In genomic region chr9:127979015-127979332, GRCh38 we compare ENCODE assay signal across 8 cellular contexts. TPM values are rescaled to one million over a fixed set of nuclear protein-coding genes. Genes with fewer than 3 reads are reported as not detected.
DNase-seq lines count a peak whose midpoint lies in the region; ATAC-seq and TF ChIP-seq lines count a peak whose summit lies in the region.

No MANE protein-coding gene starts in this region.

- H4K20me1 ChIP-seq in smooth muscle cell (ENCODE audit: low read depth) = peaks cover 63% of the 10 kb centered on the region

- CTCF ChIA-PET in HEK293 (lab: Yijun Ruan, JAX) = interaction anchor here (0.6 to 10.0 kb wide), 8 partner anchors 9 to 146 kb away, joined by 3 to 94 read pairs (median 7); no protein-coding TSS in a partner anchor

- WGBS in iPS DF 6.9 (ENCODE audit: insufficient coverage, insufficient read length) = no CpG with 5 or more reads among the region's 5 CpGs
- 27% methylated on average over 5 of the region's 5 CpGs for WGBS in smooth muscle cell (ENCODE audit: low lambda C conversion rate)

- peaks cover 0 to 3% of the 10 kb centered on the region in 2 experiments; a peak in 1 of 3 replicates for H3K36me3 ChIP-seq in HEK293 (ENCODE audit: control insufficient read depth in 2 of 2, insufficient read depth in 1 of 2, low read length in 2 of 2)
- no peaks in the 10 kb centered on the region for H3K36me3 ChIP-seq in iPS DF 6.9 (ENCODE audit: control insufficient read depth, insufficient read depth, low read length)
- H3K36me3 ChIP-seq in smooth muscle cell (ENCODE audit: low read depth) = no peaks in the 10 kb centered on the region

- peak overlapping the region; percentile 18 for H3K9ac ChIP-seq in smooth muscle cell (ENCODE audit: low read depth)

- no peak for DNase-seq in activated T-cell treated with anti-CD3 and anti-CD28 coated beads, Interleukin-2, amount 50 U/mL, for 4 hours
- no peak for DNase-seq in iPS DF 6.9 (ENCODE audit: low read depth, low spot score)
- DNase-seq in smooth muscle cell (lab: John Stamatoyannopoulos, UW; ENCODE audit: unreplicated experiment) = no peak
- no peak for DNase-seq in kidney glomerular epithelial cell (lab: John Stamatoyannopoulos, UW)
- DNase-seq in activated CD4-positive, alpha-beta T cell treated with anti-CD3 and anti-CD28 coated beads, Interleukin-2, amount 50 U/mL, for 4 hours = no peak
- no peak for DNase-seq in DMS114 treated with DMSO at 0.1 percent for 48 hours (lab: John Stamatoyannopoulos, UW; ENCODE audit: unreplicated experiment)

- ATAC-seq in activated T-cell treated with anti-CD3 and anti-CD28 coated beads, Interleukin-2, amount 50 U/mL, for 4 hours = no peak
- no peak for ATAC-seq in HG03565 (IDR thresholded peaks at IDR 0.05; ENCODE audit: unreplicated experiment)

- H3F3A ChIP-seq in smooth muscle cell (ENCODE audit: low read depth) = peaks cover 10% of the 10 kb centered on the region

- H3K4me3 ChIP-seq in HEK293 (ENCODE audit: low read depth, low read length) (peak overlapping the region; percentile 66), iPS DF 6.9 (ENCODE audit: low read length) (peak overlapping the region; percentile 92; the same call in 1 of the 2 replicates), smooth muscle cell (peak overlapping the region; percentile 95)

- H3K27me3 Mint-ChIP-seq in activated T-cell treated with anti-CD3 and anti-CD28 coated beads, Interleukin-2, amount 50 U/mL, for 4 hours (ENCODE audit: low read depth) = no peaks in the 10 kb centered on the region

- peaks cover 63% of the 10 kb centered on the region for H3K79me2 ChIP-seq in smooth muscle cell (ENCODE audit: low read depth)

- H2AFZ ChIP-seq in smooth muscle cell (ENCODE audit: low read depth) = no peak overlapping the region

- POLR2A ChIA-PET in HEK293 (lab: Yijun Ruan, JAX) = interaction anchor here (0.7 to 2.8 kb wide), 5 partner anchors 8 to 36 kb away, joined by 3 to 19 read pairs (median 7); no protein-coding TSS in a partner anchor

- peaks cover 4% of the 10 kb centered on the region for H3K36me3 Mint-ChIP-seq in activated T-cell treated with anti-CD3 and anti-CD28 coated beads, Interleukin-2, amount 50 U/mL, for 4 hours (ENCODE audit: insufficient read depth)

- peaks cover 6% of the 10 kb centered on the region; the same call in 1 of the 2 replicates for H3K4me1 ChIP-seq in HEK293 (ENCODE audit: control insufficient read depth, insufficient read depth, low read length)
- H3K4me1 ChIP-seq in iPS DF 6.9 (ENCODE audit: control insufficient read depth, insufficient read depth, low read length) = peaks cover 12% of the 10 kb centered on the region
- peaks cover 39% of the 10 kb centered on the region for H3K4me1 ChIP-seq in smooth muscle cell (ENCODE audit: low read depth)

- H3K9me3 ChIP-seq in HEK293 (ENCODE audit: control insufficient read depth, insufficient read depth, low read depth, low read length) (no peaks in the 10 kb centered on the region), iPS DF 6.9 (ENCODE audit: control insufficient read depth, insufficient read depth, low read length) (no peaks in the 10 kb centered on the region), smooth muscle cell (replicated peaks; ENCODE audit: low read depth) (no peaks in the 10 kb centered on the region)

- H3K27ac ChIP-seq in HEK293 (ENCODE audit: extremely low read depth, low read depth, low read length) (peak overlapping the region; percentile 81; the same call in 1 of the 2 replicates), iPS DF 6.9 (ENCODE audit: low read length) (no peak overlapping the region), smooth muscle cell (ENCODE audit: low read depth) (peak overlapping the region; percentile 36)

- no peaks in the 10 kb centered on the region for H3K9me3 Mint-ChIP-seq in activated T-cell treated with anti-CD3 and anti-CD28 coated beads, Interleukin-2, amount 50 U/mL, for 4 hours

- H3K27me3 ChIP-seq in iPS DF 6.9 (ENCODE audit: control insufficient read depth, insufficient read depth, low read length) (no peaks in the 10 kb centered on the region), smooth muscle cell (ENCODE audit: low read depth) (no peaks in the 10 kb centered on the region)

- no peak for TF ChIP-seq CTCF in HEK293 (tag by site-specific recombination; IDR thresholded peaks at IDR 0.05)
- TF ChIP-seq CTCF in smooth muscle cell (IDR thresholded peaks at IDR 0.05; ENCODE audit: borderline replicate concordance, insufficient read depth, poor library complexity, severe bottlenecking) = no peak

- H3K4me2 ChIP-seq in smooth muscle cell = peak overlapping the region; percentile 95

- H3K4me1 Mint-ChIP-seq in activated T-cell treated with anti-CD3 and anti-CD28 coated beads, Interleukin-2, amount 50 U/mL, for 4 hours (ENCODE audit: low read depth) = peaks cover 67% of the 10 kb centered on the region

- H3K4me3 Mint-ChIP-seq in activated T-cell treated with anti-CD3 and anti-CD28 coated beads, Interleukin-2, amount 50 U/mL, for 4 hours = peak overlapping the region; percentile 93

TF ChIP-seq in HEK293, 187 proteins besides CTCF, POLR2A, EP300 and RAD21:
- TF ChIP-seq ZNF394 (tag by site-specific recombination; IDR thresholded peaks at IDR 0.05; ENCODE audit: borderline replicate concordance) (peak; percentile 66; the same call in 1 of the 2 replicates), ZNF121 (tag by site-specific recombination; IDR thresholded peaks at IDR 0.05) (0 out of 2 replicates have a peak, but pooled peaks have one; percentile 11), SCRT2 (tag by site-specific recombination; IDR thresholded peaks at IDR 0.05) (peak; percentile 36), TRIM28 (IDR thresholded peaks at IDR 0.05; ENCODE audit: borderline replicate concordance, low read length) (no peak), ZNF585B (tag by site-specific recombination; IDR thresholded peaks at IDR 0.05) (no peak)
TF ChIP-seq in HEK293: peak in this region for 3.

RNA-seq across cellular contexts. Expression of gene EEIG1, which starts 1.8 kb away (rescaled TPM):
- total RNA-seq in activated T-cell treated with anti-CD3 and anti-CD28 coated beads, Interleukin-2, amount 50 U/mL, for 4 hours = 10 to 100 TPM; 75.5 to 87.3 (median 86.0) TPM
- 9.2 and 21.2 TPM in 2 replicates for total RNA-seq in smooth muscle cell
- polyA plus RNA-seq in smooth muscle cell = 18.1 and 19.4 TPM in 2 replicates

RNA-seq across cellular contexts. Expression of gene DPM2, which starts 41.3 kb away (rescaled TPM):
- total RNA-seq in activated T-cell treated with anti-CD3 and anti-CD28 coated beads, Interleukin-2, amount 50 U/mL, for 4 hours = 10 to 100 TPM; 89.6 to 91.5 (median 89.9) TPM
- total RNA-seq in smooth muscle cell = 23.6 and 26.0 TPM in 2 replicates
- polyA plus RNA-seq in smooth muscle cell = 68.5 and 72.8 TPM in 2 replicates

RNA-seq across cellular contexts. Expression of gene PIP5KL1, which starts 48.4 kb away (rescaled TPM):
- 1 to 10 TPM; 2.3 to 3.5 (median 2.8) TPM for total RNA-seq in activated T-cell treated with anti-CD3 and anti-CD28 coated beads, Interleukin-2, amount 50 U/mL, for 4 hours
- 1.1 and 9.2 TPM in 2 replicates for total RNA-seq in smooth muscle cell
- 2.7 and 9.7 TPM in 2 replicates for polyA plus RNA-seq in smooth muscle cell
